ENCODE assay signal across 7 cellular contexts in genomic region chr17:56592487-56593072, GRCh38. TPM values are rescaled to one million over a fixed set of nuclear protein-coding genes. Genes with fewer than 3 reads are reported as not detected.
A peak's percentile ranks its signal among the peaks of the same experiment; 100 is the strongest.
DNase-seq lines count a peak whose midpoint lies in the region; ATAC-seq, FAIRE-seq and TF ChIP-seq lines count a peak whose summit lies in the region.

No MANE protein-coding gene starts in this region.

- no peak overlapping the region for H2AK5ac ChIP-seq in mesendoderm (ENCODE audit: low read length)

- H3K9ac ChIP-seq in mesendoderm (ENCODE audit: low read length) = peak overlapping the region; percentile 67

- H3K23ac ChIP-seq in mesendoderm (ENCODE audit: low read length) = no peak overlapping the region

- no peak overlapping the region for H3K27ac Mint-ChIP-seq in effector memory CD8-positive, alpha-beta T cell

- no peak overlapping the region for H3K4ac ChIP-seq in mesendoderm (ENCODE audit: low read depth, low read length)

- peaks cover 67 to 82% of the 10 kb centered on the region in 2 donors for H3K27me3 Mint-ChIP-seq in effector memory CD8-positive, alpha-beta T cell

- peak overlapping the region; percentile 71 to 75 for H3K4me3 Mint-ChIP-seq in effector memory CD8-positive, alpha-beta T cell

- no peaks in the 10 kb centered on the region for H3K79me2 ChIP-seq in mesendoderm (ENCODE audit: control insufficient read depth, insufficient read depth, low read length)

- H4K5ac ChIP-seq in mesendoderm (ENCODE audit: low read length) = no peak overlapping the region

- H4K8ac ChIP-seq in mesendoderm (ENCODE audit: low read depth, low read length) = no peak overlapping the region

- no peaks in the 10 kb centered on the region for H3K4me1 ChIP-seq in mesendoderm (ENCODE audit: control insufficient read depth, low read depth, low read length)

- no peak overlapping the region for H3K27ac ChIP-seq in mesendoderm (ENCODE audit: low read depth, low read length)

- H3K4me1 Mint-ChIP-seq in effector memory CD8-positive, alpha-beta T cell (ENCODE audit: low read depth in 2 of 2) = peaks cover 10 to 26% of the 10 kb centered on the region in 2 donors

- H3K4me3 ChIP-seq in mesendoderm (ENCODE audit: low read length) = peak overlapping the region; percentile 40

- no peak overlapping the region for H2BK5ac ChIP-seq in mesendoderm (ENCODE audit: low read length)

- H3K36me3 ChIP-seq in mesendoderm (ENCODE audit: control insufficient read depth, insufficient read depth, low read length) = no peaks in the 10 kb centered on the region

- WGBS in mesendoderm (ENCODE audit: extremely low coverage, insufficient coverage, low lambda C conversion rate) = no CpG with 5 or more reads among the region's 43 CpGs

- no peak overlapping the region for H2BK15ac ChIP-seq in mesendoderm (replicated peaks; ENCODE audit: low read depth)

- TF ChIP-seq POLR2A in GM12892 (IDR thresholded peaks at IDR 0.05; ENCODE audit: low read depth, low read length) = no peak

- peak; percentile 70 for ATAC-seq in HG02885 (IDR thresholded peaks at IDR 0.05; ENCODE audit: poor library complexity, unreplicated experiment)
- ATAC-seq in effector memory CD8-positive, alpha-beta T cell (replicated peaks) = peak; percentile 79

- H3K4me2 ChIP-seq in mesendoderm (ENCODE audit: low read length) = peak overlapping the region; percentile 91

- no peaks in the 10 kb centered on the region for H3K27me3 ChIP-seq in mesendoderm (ENCODE audit: insufficient read depth, low read length, poor library complexity)

- peak overlapping the region; percentile 84 for H3K56ac ChIP-seq in mesendoderm (ENCODE audit: low read length)

- no peaks in the 10 kb centered on the region for H3K79me1 ChIP-seq in mesendoderm (ENCODE audit: low read length)

- no peak overlapping the region for H3K18ac ChIP-seq in mesendoderm (ENCODE audit: low read length)

- H3K9me3 Mint-ChIP-seq in effector memory CD8-positive, alpha-beta T cell = no peaks in the 10 kb centered on the region

- DNase-seq in GM12892 (ENCODE audit: insufficient read length) (peak; percentile 71), NCI-H460 (ENCODE audit: extremely low read depth, low read depth) (peak; percentile 35), mesendoderm (peak; percentile 87)
- peak; percentile 65 to 73 for DNase-seq in activated CD4-positive, alpha-beta T cell treated with anti-CD3 and anti-CD28 coated beads, Interleukin-2, amount 50 U/mL, for 48 hours
- DNase-seq in effector memory CD8-positive, alpha-beta T cell = peak; percentile 48 to 69 (median 65)
- peak; percentile 50 for DNase-seq in stimulated activated CD8-positive, alpha-beta memory T cell treated with anti-CD3 and anti-CD28 coated beads, Interleukin-15, amount 100 ng/mL, for 1 hour (ENCODE audit: low read depth)

- H2BK120ac ChIP-seq in mesendoderm (ENCODE audit: low read depth, low read length) = no peak overlapping the region

- peak; percentile 58 for FAIRE-seq in GM12892 (lab: Jason Lieb, UNC)

- H3K36me3 Mint-ChIP-seq in effector memory CD8-positive, alpha-beta T cell (ENCODE audit: insufficient read depth) = no peaks in the 10 kb centered on the region

RNA-seq across cellular contexts. Expression of gene NOG, which starts 0.9 kb away (rescaled TPM):
- polyA plus RNA-seq in GM12892 (2012; ENCODE audit: missing spikeins) = not detected
- total RNA-seq in NCI-H460 (2014; rRNA removed; shearing (Covaris generic)) = 0.49 and 0.57 TPM in 2 replicates
- 0.31 TPM in 1 of 2 replicates, not detected in the other for polyA plus RNA-seq in NCI-H460 (2014; cell fraction: nucleus; rRNA removed)
- 0.11 TPM for polyA plus RNA-seq in mesendoderm (2013, experiment 1 of 2)
- 0.18 TPM for polyA plus RNA-seq in mesendoderm (2013, experiment 2 of 2)

Comparison
In these comparisons a context has a peak if more than half of its experiments do, and no peak if none do; other contexts are left out.
1. DNase-seq: peak in every context shown above with its lines; median percentile 87 in mesendoderm; 71 in GM12892; 69 in activated CD4-positive, alpha-beta T cell treated with anti-CD3 and anti-CD28 coated beads, Interleukin-2, amount 50 U/mL, for 48 hours; 65 in effector memory CD8-positive, alpha-beta T cell; 50 in stimulated activated CD8-positive, alpha-beta memory T cell treated with anti-CD3 and anti-CD28 coated beads, Interleukin-15, amount 100 ng/mL, for 1 hour; 35 in NCI-H460.